In genomic region chr11:61870429-61871039, GRCh38 we compare ENCODE assay signal across 8 cellular contexts. TPM values are rescaled to one million over a fixed set of nuclear protein-coding genes. Genes with fewer than 3 reads are reported as not detected.
DNase-seq lines count a peak whose midpoint lies in the region; ATAC-seq, FAIRE-seq and TF ChIP-seq lines count a peak whose summit lies in the region.

No MANE protein-coding gene starts in this region.

- peaks cover 0 to 15% (median 7%) of the 10 kb centered on the region in 9 donors for H3K36me3 ChIP-seq in heart left ventricle
- H3K36me3 ChIP-seq in GM12878 (ENCODE audit: control insufficient read depth in 2 of 2, insufficient read depth in 2 of 2, low read length in 1 of 2), result peaks cover 0 to 4% of the 10 kb centered on the region in 2 experiments; a peak in 2 of 4 replicates
- peaks cover 0 to 43% (median 0%) of the 10 kb centered on the region in 3 donors for H3K36me3 ChIP-seq in tibial nerve

- 46 to 67% (median 57%) methylated on average over 14 of the region's 14 CpGs for WGBS in heart left ventricle, 4 donors
- WGBS in GM12878 (ENCODE audit: insufficient coverage, insufficient replicate concordance, low lambda C conversion rate, missing lambda C conversion rate), result 21% methylated on average over 14 of the region's 14 CpGs
- 35% methylated on average over 14 of the region's 14 CpGs for WGBS in tibial nerve, 2 donors

- no peak overlapping the region for H2AFZ ChIP-seq in GM12878 (ENCODE audit: control insufficient read depth, low read depth, low read length)

- in situ Hi-C loops in GM12878 (cut with MboI), result no loop called here

- no peak for TF ChIP-seq RAD21 in GM12878 (IDR thresholded peaks at IDR 0.05; ENCODE audit: insufficient read depth, low read depth, low read length)

- BruUV-seq in GM12878 (replicated peaks; lab: Mats Ljungman, UMichigan), result no TSS peak

- POLR2A ChIA-PET in GM12878 (lab: Charles Lee), result interaction anchor here (1.2 kb wide), 1 partner anchor 78 kb away, joined by 3 read pairs; the partner anchor contains the start of gene FEN1

- DNase-seq in heart left ventricle (no peak), left cardiac atrium (no peak), GM12878 (ENCODE audit: low read depth, low spot score) (no peak), left colon (no peak), tibial nerve (ENCODE audit: low spot score in 2 of 2) (no peak), posterior cingulate gyrus (no peak), DMS79 (lab: John Stamatoyannopoulos, UW) (no peak), HCEC 1CT (no peak)

- H3K4me1 ChIP-seq in heart left ventricle (peaks cover 2 to 48% (median 20%) of the 10 kb centered on the region in 12 donors), GM12878 (ENCODE audit: control insufficient read depth, insufficient read depth, low read length) (no peaks in the 10 kb centered on the region), tibial nerve (peaks cover 0 to 59% (median 11%) of the 10 kb centered on the region in 4 donors)

- H4K20me1 ChIP-seq in GM12878 (ENCODE audit: control insufficient read depth, insufficient read depth), result no peaks in the 10 kb centered on the region

- RAD21 ChIA-PET in GM12878 (lab: Charles Lee; ENCODE audit: unreplicated experiment), result interaction anchor here (0.6 to 3.3 kb wide), 10 partner anchors 10 to 873 kb away, joined by 3 to 19 read pairs (median 6); no protein-coding TSS in a partner anchor

- intact Hi-C loops in heart left ventricle (cut with DNase I) (loop anchor here in 9 of 10 donors (1.0 to 10.0 kb wide), 11 partner anchors 26 to 212 kb away; partner anchors contain the start of gene FADS1 (in 2 of the 9)), left cardiac atrium (cut with DNase I) (loop anchor here in 1 of 2 donors (2.0 kb wide), 1 partner anchor 76 kb away; no protein-coding TSS in a partner anchor), GM12878 (cut with micrococcal nuclease; ENCODE audit: unreplicated experiment) (loop anchor here (2.0 to 5.0 kb wide), 2 partner anchors 73 to 76 kb away; no protein-coding TSS in a partner anchor), left colon (cut with DNase I, micrococcal nuclease) (no loop called here), posterior cingulate gyrus (cut with DNase I) (loop anchor here (1.0 to 2.0 kb wide), 2 partner anchors 77 to 238 kb away; no protein-coding TSS in a partner anchor)

- TF ChIP-seq CTCF in heart left ventricle (IDR thresholded peaks at IDR 0.05) (no peak), GM12878 (IDR thresholded peaks at IDR 0.05 in 2 of 3, conservative IDR thresholded peaks at IDR 0.05 in 1 of 3; ENCODE audit: control insufficient read depth in 2 of 3, extremely low read depth in 1 of 3, insufficient read depth in 1 of 3, low read depth in 3 of 3, low read length in 3 of 3) (no peak), tibial nerve (IDR thresholded peaks at IDR 0.05) (no peak)

- H3K27ac ChIP-seq in heart left ventricle (peak overlapping the region in 9 of 12 donors; percentile 1 to 82 (median 56)), GM12878 (ENCODE audit: control insufficient read depth, insufficient read depth) (no peak overlapping the region), tibial nerve (peak overlapping the region; percentile 23 to 84 (median 54))

- no peak overlapping the region for H3K9ac ChIP-seq in GM12878 (ENCODE audit: control insufficient read depth, insufficient read depth, low read length)

- H3K79me2 ChIP-seq in GM12878 (ENCODE audit: control insufficient read depth, insufficient read depth, low read length), result no peaks in the 10 kb centered on the region

- no peak for TF ChIP-seq EP300 in GM12878 (IDR thresholded peaks at IDR 0.05; ENCODE audit: borderline replicate concordance in 1 of 2, control insufficient read depth in 1 of 2, low read depth in 2 of 2, low read length in 2 of 2)
- no peak for TF ChIP-seq EP300 in tibial nerve (IDR thresholded peaks at IDR 0.05)

- H3K4me2 ChIP-seq in GM12878 (ENCODE audit: control insufficient read depth, insufficient read depth), result no peak overlapping the region

- no peak for ATAC-seq in heart left ventricle
- no peak for ATAC-seq in left cardiac atrium
- ATAC-seq in GM12878, result no peak; the same call in 2 of the 3 replicates
- ATAC-seq in left colon, result peak; percentile 57

- no peaks in the 10 kb centered on the region for H3K9me3 ChIP-seq in heart left ventricle
- H3K9me3 ChIP-seq in GM12878 (replicated peaks; ENCODE audit: control insufficient read depth, insufficient read depth, low read length), result no peaks in the 10 kb centered on the region
- H3K9me3 ChIP-seq in tibial nerve, result no peaks in the 10 kb centered on the region

- no peak for TF ChIP-seq POLR2A in heart left ventricle (IDR thresholded peaks at IDR 0.05)
- no peak for TF ChIP-seq POLR2A in GM12878 (IDR thresholded peaks at IDR 0.05; ENCODE audit: low read depth, low read length)
- no peak for TF ChIP-seq POLR2A in tibial nerve (IDR thresholded peaks at IDR 0.05)

- H3K27me3 ChIP-seq in heart left ventricle (no peaks in the 10 kb centered on the region), GM12878 (replicated peaks in 1 of 2; ENCODE audit: control insufficient read depth in 2 of 2, insufficient read depth in 2 of 2, low read length in 1 of 2) (no peaks in the 10 kb centered on the region; a peak in 1 of 4 replicates), tibial nerve (no peaks in the 10 kb centered on the region)

- CTCF ChIA-PET in GM12878 (lab: Yijun Ruan, JAX), result interaction anchor here (0.6 to 5.3 kb wide), 18 partner anchors 10 to 292 kb away, joined by 3 to 49 read pairs (median 4); partner anchors contain the start of genes FADS2, FEN1 and TMEM258

- SMC1A ChIA-PET in GM12878 (lab: Charles Lee; ENCODE audit: uncharacterized antibody, unreplicated experiment), result interaction anchor here (0.6 to 2.4 kb wide), 9 partner anchors 11 to 238 kb away, joined by 3 to 13 read pairs (median 9); no protein-coding TSS in a partner anchor

- H3K4me3 ChIP-seq in heart left ventricle (peak overlapping the region in 2 of 12 donors; percentile 41), GM12878 (no peak overlapping the region), tibial nerve (no peak overlapping the region)

- peak; percentile 27 for FAIRE-seq in GM12878 (lab: Jason Lieb, UNC)

RNA-seq across cellular contexts. Expression of gene FADS3, which starts 20.8 kb away (rescaled TPM):
- total RNA-seq in heart left ventricle (100 to 1,000 TPM in 3 of 9 donors, 10 to 100 TPM in 6; 53.2 to 147 (median 79.6) TPM), left cardiac atrium (10 to 100 TPM; 70.5 to 90.6 TPM), GM12878 (2014; rRNA removed) (7.2 and 9.3 TPM in 2 replicates), GM12878 (2014; rRNA removed; fragmentation: Illumina TruSeq; extraction: Trizol) (2.3 and 3.2 TPM in 2 replicates), GM12878 (2021) (5.7 and 7.7 TPM in 2 replicates), left colon (10 to 100 TPM in 1 of 2 donors, 1 to 10 TPM in 1; 6.9 to 18.7 TPM), tibial nerve (100 to 1,000 TPM; 135 to 327 (median 205) TPM)
- polyA plus RNA-seq in heart left ventricle (100 to 1,000 TPM in 1 of 2 donors, 10 to 100 TPM in 1; 65.6 to 237 TPM), GM12878 (2011; rRNA removed) (3.9 and 7.5 TPM in 2 replicates), GM12878 (2014; fragmentation: Illumina TruSeq; extraction: Trizol) (2.3 and 4.2 TPM in 2 replicates), GM12878 (2014; fragmentation: Nextera tagmentation; extraction: Ambion mirVana) (under 1 TPM; 0.23 to 0.44 TPM), GM12878 (2014; rRNA removed) (6.8 and 8.1 TPM in 2 replicates), GM12878 (2016; fragmentation: Nextera tagmentation; extraction: Ambion mirVana) (1 to 10 TPM; 1.4 to 4.2 TPM)
- 30.8 and 34.8 TPM in 2 replicates for total RNA-seq in GM12878 (2013; cell fraction: nucleolus; rRNA removed)
- polyA plus RNA-seq in GM12878 (2011; ENCODE audit: low read depth), result 2.6 TPM
- polyA plus RNA-seq in GM12878 (2011; cell fraction: cytosol; rRNA removed), result 8.7 and 13.3 TPM in 2 replicates
- polyA plus RNA-seq in GM12878 (2011; cell fraction: nucleus; rRNA removed), result 80.2 and 98.8 TPM in 2 replicates
- polyA plus RNA-seq in GM12878 (2012), result 6.8 and 7.1 TPM in 2 replicates
- polyA minus RNA-seq in GM12878 (2011; rRNA and poly(A)+ RNA removed), result 4.1 and 9.9 TPM in 2 replicates
- polyA minus RNA-seq in GM12878 (2011; cell fraction: cytosol; rRNA and poly(A)+ RNA removed), result 4.9 and 6.8 TPM in 2 replicates
- 6.8 and 9.2 TPM in 2 replicates for polyA minus RNA-seq in GM12878 (2011; cell fraction: nucleus; rRNA and poly(A)+ RNA removed)

RNA-seq across cellular contexts. Expression of gene FADS2, which starts 42.4 kb away (rescaled TPM):
- total RNA-seq in heart left ventricle, result 10 to 100 TPM in 8 of 9 donors, 1 to 10 TPM in 1; 2.6 to 38.2 (median 19.2) TPM
- 10 to 100 TPM; 13.8 to 43.6 TPM for polyA plus RNA-seq in heart left ventricle
- 10 to 100 TPM; 26.3 to 67.5 TPM for total RNA-seq in left cardiac atrium
- total RNA-seq in GM12878 (2013; cell fraction: nucleolus; rRNA removed), result 213 and 225 TPM in 2 replicates
- total RNA-seq in GM12878 (2014; rRNA removed), result 156 and 158 TPM in 2 replicates
- total RNA-seq in GM12878 (2014; rRNA removed; fragmentation: Illumina TruSeq; extraction: Trizol), result 142 and 152 TPM in 2 replicates
- 294 and 315 TPM in 2 replicates for total RNA-seq in GM12878 (2021)
- 88.1 TPM for polyA plus RNA-seq in GM12878 (2011; ENCODE audit: low read depth)
- polyA plus RNA-seq in GM12878 (2011; rRNA removed), result 165 and 313 TPM in 2 replicates
- 385 and 386 TPM in 2 replicates for polyA plus RNA-seq in GM12878 (2011; cell fraction: cytosol; rRNA removed)
- polyA plus RNA-seq in GM12878 (2011; cell fraction: nucleus; rRNA removed), result 355 and 386 TPM in 2 replicates
- 145 and 173 TPM in 2 replicates for polyA plus RNA-seq in GM12878 (2012)
- 312 and 333 TPM in 2 replicates for polyA plus RNA-seq in GM12878 (2014; fragmentation: Illumina TruSeq; extraction: Trizol)
- 1 to 10 TPM; 3.3 to 6.4 TPM for polyA plus RNA-seq in GM12878 (2014; fragmentation: Nextera tagmentation; extraction: Ambion mirVana)
- polyA plus RNA-seq in GM12878 (2014; rRNA removed), result 188 and 204 TPM in 2 replicates
- polyA plus RNA-seq in GM12878 (2016; fragmentation: Nextera tagmentation; extraction: Ambion mirVana), result 10 to 100 TPM; 92.1 to 92.7 TPM
- 615 and 704 TPM in 2 replicates for polyA minus RNA-seq in GM12878 (2011; rRNA and poly(A)+ RNA removed)
- 158 and 174 TPM in 2 replicates for polyA minus RNA-seq in GM12878 (2011; cell fraction: cytosol; rRNA and poly(A)+ RNA removed)
- 88.4 and 155 TPM in 2 replicates for polyA minus RNA-seq in GM12878 (2011; cell fraction: nucleus; rRNA and poly(A)+ RNA removed)
- total RNA-seq in left colon, result 1 to 10 TPM; 3.1 to 5.6 TPM
- 10 to 100 TPM; 17.4 to 59.2 (median 32.7) TPM for total RNA-seq in tibial nerve

RNA-seq across cellular contexts. Expression of gene RAB3IL1, which starts 46.8 kb away (rescaled TPM):
- 10 to 100 TPM in 3 of 9 donors, 1 to 10 TPM in 6; 4.7 to 22.0 (median 7.7) TPM for total RNA-seq in heart left ventricle
- 1 to 10 TPM; 6.0 to 7.5 TPM for polyA plus RNA-seq in heart left ventricle
- total RNA-seq in left cardiac atrium, result 10 to 100 TPM; 17.3 to 21.8 TPM
- not detected in 2 replicates for total RNA-seq in GM12878 (2013; cell fraction: nucleolus; rRNA removed)
- total RNA-seq in GM12878 (2014; rRNA removed), result not detected in 2 replicates
- not detected in 2 replicates for total RNA-seq in GM12878 (2014; rRNA removed; fragmentation: Illumina TruSeq; extraction: Trizol)
- total RNA-seq in GM12878 (2021), result 0.11 TPM in 1 of 2 replicates, not detected in the other
- not detected for polyA plus RNA-seq in GM12878 (2011; ENCODE audit: low read depth)
- not detected in 2 replicates for polyA plus RNA-seq in GM12878 (2011; rRNA removed)
- 0.04 TPM in 1 of 2 replicates, not detected in the other for polyA plus RNA-seq in GM12878 (2011; cell fraction: cytosol; rRNA removed)
- polyA plus RNA-seq in GM12878 (2011; cell fraction: nucleus; rRNA removed), result not detected in 2 replicates
- 0.07 TPM in 1 of 2 replicates, not detected in the other for polyA plus RNA-seq in GM12878 (2012)
- polyA plus RNA-seq in GM12878 (2014; fragmentation: Illumina TruSeq; extraction: Trizol), result not detected in 2 replicates
- not detected for polyA plus RNA-seq in GM12878 (2014; fragmentation: Nextera tagmentation; extraction: Ambion mirVana)
- polyA plus RNA-seq in GM12878 (2014; rRNA removed), result 0.04 TPM in 1 of 2 replicates, not detected in the other
- polyA plus RNA-seq in GM12878 (2016; fragmentation: Nextera tagmentation; extraction: Ambion mirVana), result not detected
- polyA minus RNA-seq in GM12878 (2011; rRNA and poly(A)+ RNA removed), result not detected in 2 replicates
- polyA minus RNA-seq in GM12878 (2011; cell fraction: cytosol; rRNA and poly(A)+ RNA removed), result 1.1 TPM in 1 of 2 replicates, not detected in the other
- polyA minus RNA-seq in GM12878 (2011; cell fraction: nucleus; rRNA and poly(A)+ RNA removed), result not detected in 2 replicates
- total RNA-seq in left colon, result 1 to 10 TPM; 3.1 to 7.0 TPM
- total RNA-seq in tibial nerve, result 100 to 1,000 TPM in 1 of 4 donors, 10 to 100 TPM in 3; 58.8 to 127 (median 71.1) TPM

RNA-seq across cellular contexts. Expression of gene FADS1, which starts 53.7 kb away (rescaled TPM):
- total RNA-seq in heart left ventricle (10 to 100 TPM; 16.9 to 37.6 (median 23.6) TPM), left cardiac atrium (10 to 100 TPM; 44.9 to 54.1 TPM), GM12878 (2014; rRNA removed) (38.9 and 44.1 TPM in 2 replicates), GM12878 (2014; rRNA removed; fragmentation: Illumina TruSeq; extraction: Trizol) (37.5 and 42.3 TPM in 2 replicates), GM12878 (2021) (45.5 and 49.2 TPM in 2 replicates), left colon (1 to 10 TPM; 3.2 to 5.1 TPM), tibial nerve (10 to 100 TPM; 33.7 to 61.6 (median 47.0) TPM)
- polyA plus RNA-seq in heart left ventricle (10 to 100 TPM; 14.3 to 72.6 TPM), GM12878 (2011; rRNA removed) (69.1 and 73.9 TPM in 2 replicates), GM12878 (2014; fragmentation: Illumina TruSeq; extraction: Trizol) (39.1 and 47.2 TPM in 2 replicates), GM12878 (2014; fragmentation: Nextera tagmentation; extraction: Ambion mirVana) (10 to 100 TPM in 1 of 2 experiments, 1 to 10 TPM in 1; 8.8 to 14.6 TPM), GM12878 (2014; rRNA removed) (32.7 and 34.6 TPM in 2 replicates), GM12878 (2016; fragmentation: Nextera tagmentation; extraction: Ambion mirVana) (10 to 100 TPM; 47.7 to 49.5 TPM)
- 70.4 and 77.9 TPM in 2 replicates for total RNA-seq in GM12878 (2013; cell fraction: nucleolus; rRNA removed)
- 9.2 TPM for polyA plus RNA-seq in GM12878 (2011; ENCODE audit: low read depth)
- polyA plus RNA-seq in GM12878 (2011; cell fraction: cytosol; rRNA removed), result 58.3 and 63.7 TPM in 2 replicates
- 41.9 and 45.9 TPM in 2 replicates for polyA plus RNA-seq in GM12878 (2011; cell fraction: nucleus; rRNA removed)
- polyA plus RNA-seq in GM12878 (2012), result 13.8 and 20.9 TPM in 2 replicates
- 79.7 and 106 TPM in 2 replicates for polyA minus RNA-seq in GM12878 (2011; rRNA and poly(A)+ RNA removed)
- 32.2 and 57.0 TPM in 2 replicates for polyA minus RNA-seq in GM12878 (2011; cell fraction: cytosol; rRNA and poly(A)+ RNA removed)
- 33.6 and 63.5 TPM in 2 replicates for polyA minus RNA-seq in GM12878 (2011; cell fraction: nucleus; rRNA and poly(A)+ RNA removed)

Comparison
In these comparisons a context has a peak if more than half of its experiments do, and no peak if none do; other contexts are left out.
1. intact Hi-C loops: an anchor here in heart left ventricle (1.0 to 10.0 kb wide), GM12878 (2.0 to 5.0 kb wide) and posterior cingulate gyrus (1.0 to 2.0 kb wide); none called in left colon.